In genomic region chr3:62710761-62711160, GRCh38 we compare ENCODE assay signal across 18 cellular contexts.
DNase-seq lines count a peak whose midpoint lies in the region; ATAC-seq and TF ChIP-seq lines count a peak whose summit lies in the region.
"Had no signal": no experiment of that assay in that cellular context is flagged by ENCODE, and none has a peak within 500 bp of the region (broad histone marks: within the 10 kb centered on the region; RNA-seq: fewer than 3 reads in every experiment).

No MANE protein-coding gene starts in this region.

- no peak overlapping the region for H2AFZ ChIP-seq in GM23338

- no peaks in the 10 kb centered on the region for H3K27me3 ChIP-seq in GM23338 (ENCODE audit: insufficient read depth)
- H3K27me3 ChIP-seq: BLaER1 treated with 17β-estradiol and CSF1 and Interleukin-3, amounts not matched to agents 10 nM and 100 nM had no signal

- H3F3A ChIP-seq in GM23338 (replicated peaks; ENCODE audit: low read depth): no peaks in the 10 kb centered on the region

- TF ChIP-seq CTCF in GM23338 (conservative IDR thresholded peaks at IDR 0.05; ENCODE audit: low read depth in 2 of 2): no peak
- no peak for TF ChIP-seq CTCF in glutamatergic neuron (IDR thresholded peaks at IDR 0.05; ENCODE audit: partially characterized antibody, unreplicated experiment)

- H3K27ac ChIP-seq in GM23338 (ENCODE audit: low read depth): no peak overlapping the region
- H3K27ac ChIP-seq: BLaER1 treated with 17β-estradiol and CSF1 and Interleukin-3, amounts not matched to agents 10 nM and 100 nM had no signal

- no peaks in the 10 kb centered on the region for H4K20me1 ChIP-seq in GM23338 (replicated peaks; ENCODE audit: insufficient read depth)
- H4K20me1 ChIP-seq: BLaER1 treated with 17β-estradiol and CSF1 and Interleukin-3, amounts not matched to agents 10 nM and 100 nM had no signal

- H3K4me1 Mint-ChIP-seq in GM23338 (peaks cover 33% of the 10 kb centered on the region), glutamatergic neuron (ENCODE audit: low read depth, unreplicated experiment) (peaks cover 41% of the 10 kb centered on the region)
- H3K4me1 Mint-ChIP-seq: B cell had no signal

- peak overlapping the region; percentile 73; the same call in 1 of the 2 replicates for H3K27ac Mint-ChIP-seq in GM23338
- peak overlapping the region; percentile 72 for H3K27ac Mint-ChIP-seq in glutamatergic neuron (ENCODE audit: unreplicated experiment)
- H3K27ac Mint-ChIP-seq: B cell; CD8-positive, alpha-beta T cell had no signal

- ATAC-seq in GM23338 (no peak), GM21528 (IDR thresholded peaks at IDR 0.05; ENCODE audit: low FRiP score, unreplicated experiment) (no peak), GM21619 (IDR thresholded peaks at IDR 0.05; ENCODE audit: unreplicated experiment) (no peak), HG03175 (IDR thresholded peaks at IDR 0.05; ENCODE audit: unreplicated experiment) (no peak)
- ATAC-seq: CD8-positive, alpha-beta T cell; K562 had no signal

- peak; percentile 79 for DNase-seq in COLO829 (ENCODE audit: low spot score)
- DNase-seq in GM23338 (ENCODE audit: low spot score): no peak
- DNase-seq in NCI-H82 treated with DMSO at 0.1 percent for 48 hours (lab: John Stamatoyannopoulos, UW; ENCODE audit: unreplicated experiment): peak; percentile 14
- no peak for DNase-seq in glutamatergic neuron
- DNase-seq: CD8-positive, alpha-beta T cell; COR-L47; DMS 273 treated with DMSO at 0.1 percent for 48 hours; DMS53; DND-41; GOT3; H7; IMR-90 had no signal

- H3K4me3 Mint-ChIP-seq in GM23338 (no peak overlapping the region), glutamatergic neuron (ENCODE audit: unreplicated experiment) (peak overlapping the region; percentile 55)
- H3K4me3 Mint-ChIP-seq: B cell; CD8-positive, alpha-beta T cell had no signal

- H3K36me3 Mint-ChIP-seq in GM23338 (ENCODE audit: low read depth): no peaks in the 10 kb centered on the region
- H3K36me3 Mint-ChIP-seq in glutamatergic neuron (ENCODE audit: unreplicated experiment): no peaks in the 10 kb centered on the region
- H3K36me3 Mint-ChIP-seq: CD8-positive, alpha-beta T cell had no signal

- no peaks in the 10 kb centered on the region for H3K79me2 ChIP-seq in GM23338 (replicated peaks; ENCODE audit: insufficient read depth)

- peaks cover 41% of the 10 kb centered on the region for H3K4me1 ChIP-seq in GM23338 (ENCODE audit: insufficient read depth)

- no peak overlapping the region for H3K4me3 ChIP-seq in GM23338
- H3K4me3 ChIP-seq: BLaER1 treated with 17β-estradiol and CSF1 and Interleukin-3, amounts not matched to agents 10 nM and 100 nM; K562 had no signal

- H3K4me2 ChIP-seq in GM23338: peak overlapping the region; percentile 7; the same call in 1 of the 2 replicates
- H3K4me2 ChIP-seq: BLaER1 treated with 17β-estradiol and CSF1 and Interleukin-3, amounts not matched to agents 10 nM and 100 nM had no signal

- H3K36me3 ChIP-seq in GM23338 (ENCODE audit: insufficient read depth): no peaks in the 10 kb centered on the region
- H3K36me3 ChIP-seq: BLaER1 treated with 17β-estradiol and CSF1 and Interleukin-3, amounts not matched to agents 10 nM and 100 nM had no signal

- no peaks in the 10 kb centered on the region for H3K9me2 ChIP-seq in GM23338 (ENCODE audit: insufficient read depth)

- H3K9me3 Mint-ChIP-seq in GM23338 (no peaks in the 10 kb centered on the region), glutamatergic neuron (ENCODE audit: unreplicated experiment) (peaks cover 7% of the 10 kb centered on the region)
- H3K9me3 Mint-ChIP-seq: CD8-positive, alpha-beta T cell had no signal

- H3K27me3 Mint-ChIP-seq in GM23338 (ENCODE audit: insufficient read depth, low read depth, poor library complexity) (no peaks in the 10 kb centered on the region), glutamatergic neuron (ENCODE audit: unreplicated experiment) (peaks cover 3% of the 10 kb centered on the region)
- H3K27me3 Mint-ChIP-seq: B cell had no signal

TF ChIP-seq in GM23338, 12 proteins besides CTCF, POLR2A, EP300 and RAD21:
- TF ChIP-seq EZH2phosphoT487 (IDR thresholded peaks at IDR 0.05; ENCODE audit: unreplicated experiment) (no peak), NANOG (IDR thresholded peaks at IDR 0.05; ENCODE audit: borderline replicate concordance) (no peak), EZH2 (IDR thresholded peaks at IDR 0.05; ENCODE audit: low read depth, unreplicated experiment) (no peak), ETS1 (IDR thresholded peaks at IDR 0.05) (no peak), ZNF114 (CRISPR knock-in tag; IDR thresholded peaks at IDR 0.05) (no peak), ZNF462 (CRISPR knock-in tag; IDR thresholded peaks at IDR 0.05) (no peak), ZNF331 (CRISPR knock-in tag; IDR thresholded peaks at IDR 0.05; ENCODE audit: low read depth) (no peak), CREB1 (CRISPR knock-in tag; IDR thresholded peaks at IDR 0.05; ENCODE audit: low read depth) (no peak), STAT1 (IDR thresholded peaks at IDR 0.05; ENCODE audit: unreplicated experiment) (no peak)

Comparison
In these comparisons a context has a peak if more than half of its experiments do, and no peak if none do; other contexts are left out.
1. DNase-seq: peak in COLO829 (single experiment) and NCI-H82 treated with DMSO at 0.1 percent for 48 hours (single experiment); none in GM23338 (single experiment) and glutamatergic neuron (single experiment).